In the genomic region with DNA sequence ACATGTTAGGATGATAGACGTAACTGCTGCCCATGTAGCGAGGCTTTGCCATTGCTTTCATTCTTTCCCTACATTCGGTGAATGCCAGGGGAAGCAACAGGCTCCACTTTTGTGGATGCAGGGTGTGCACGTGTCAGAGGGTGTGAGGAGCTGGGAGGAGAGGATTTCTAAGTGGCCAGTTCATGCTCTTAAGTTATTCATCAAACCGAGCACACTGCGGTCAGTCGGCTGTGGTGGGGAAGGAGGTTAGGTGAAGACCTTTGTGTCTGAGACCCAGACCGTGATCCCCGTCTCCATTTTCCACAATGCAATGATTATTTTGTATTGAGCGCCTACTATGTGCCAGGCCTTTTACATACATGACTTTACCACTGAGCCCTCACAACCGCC, we compare ENCODE assay signal across 8 cellular contexts.
DNase-seq lines count a peak whose midpoint lies in the region; ATAC-seq and TF ChIP-seq lines count a peak whose summit lies in the region.

No MANE protein-coding gene starts in this region.

- H3K9me3 Mint-ChIP-seq in activated T-cell treated with anti-CD3 and anti-CD28 coated beads, Interleukin-2, amount 50 U/mL, for 24 hours, result no peaks in the 10 kb centered on the region
- H3K9me3 Mint-ChIP-seq in brain (peaks cover 0 to 3% (median 0%) of the 10 kb centered on the region in 5 experiments), type B pancreatic cell (no peaks in the 10 kb centered on the region)

- H3K4me3 ChIP-seq in liver (ENCODE audit: low read depth in 1 of 3, low read length in 3 of 3), result peak overlapping the region in 2 of 3 donors; percentile 33 to 94

- ATAC-seq in GM19328 (IDR thresholded peaks at IDR 0.05; ENCODE audit: unreplicated experiment), result no peak

- H3K27me3 ChIP-seq in liver (ENCODE audit: control insufficient read depth in 4 of 4, insufficient read depth in 4 of 4, low read length in 3 of 4), result no peaks in the 10 kb centered on the region

- TF ChIP-seq RAD21 in liver (IDR thresholded peaks at IDR 0.05), result no peak

- H3K4me3 Mint-ChIP-seq in activated T-cell treated with anti-CD3 and anti-CD28 coated beads, Interleukin-2, amount 50 U/mL, for 24 hours, result peak overlapping the region; percentile 58
- H3K4me3 Mint-ChIP-seq in brain (peak overlapping the region; percentile 82 to 95 (median 88)), type B pancreatic cell (peak overlapping the region; percentile 92)

- peak overlapping the region in 1 of 2 donors; percentile 6 for H3K9ac ChIP-seq in liver (ENCODE audit: low read depth in 1 of 2, low read length in 2 of 2)

- peaks cover 19% of the 10 kb centered on the region for H3K4me1 Mint-ChIP-seq in activated T-cell treated with anti-CD3 and anti-CD28 coated beads, Interleukin-2, amount 50 U/mL, for 24 hours (ENCODE audit: low read depth)
- H3K4me1 Mint-ChIP-seq in brain, result peaks cover 8% of the 10 kb centered on the region
- peaks cover 29% of the 10 kb centered on the region for H3K4me1 Mint-ChIP-seq in type B pancreatic cell (ENCODE audit: unreplicated experiment)

- 20% methylated on average over 11 of the region's 11 CpGs for WGBS in liver

- TF ChIP-seq CTCF in brain (conservative IDR thresholded peaks at IDR 0.05) (no peak), liver (IDR thresholded peaks at IDR 0.05; ENCODE audit: low read depth, low read length, missing input control) (no peak), type B pancreatic cell (conservative IDR thresholded peaks at IDR 0.05) (no peak)

- no peaks in the 10 kb centered on the region for H3K9me3 ChIP-seq in liver (ENCODE audit: control insufficient read depth in 4 of 4, low read length in 3 of 4)

- peaks cover 50% of the 10 kb centered on the region for H3K27me3 Mint-ChIP-seq in activated T-cell treated with anti-CD3 and anti-CD28 coated beads, Interleukin-2, amount 50 U/mL, for 24 hours
- H3K27me3 Mint-ChIP-seq in brain, result peaks cover 38% of the 10 kb centered on the region
- peaks cover 20% of the 10 kb centered on the region for H3K27me3 Mint-ChIP-seq in type B pancreatic cell

- no peaks in the 10 kb centered on the region for H3K36me3 ChIP-seq in liver (ENCODE audit: control insufficient read depth in 4 of 4, insufficient read depth in 3 of 4, low read depth in 1 of 4, low read length in 3 of 4)

- peaks cover 3% of the 10 kb centered on the region for H3K36me3 Mint-ChIP-seq in activated T-cell treated with anti-CD3 and anti-CD28 coated beads, Interleukin-2, amount 50 U/mL, for 24 hours (ENCODE audit: low read depth)
- H3K36me3 Mint-ChIP-seq in brain, result peaks cover 5% of the 10 kb centered on the region
- H3K36me3 Mint-ChIP-seq in type B pancreatic cell, result peaks cover 2% of the 10 kb centered on the region

- DNase-seq in activated T-cell treated with anti-CD3 and anti-CD28 coated beads, Interleukin-2, amount 50 U/mL, for 24 hours, result no peak
- no peak for DNase-seq in activated T-cell treated with anti-CD3 and anti-CD28 coated beads, Interleukin-2, amount 50 U/mL, for 1 hour
- DNase-seq in type B pancreatic cell (ENCODE audit: extremely low spot score, unreplicated experiment) (no peak), DMS79 treated with DMSO at 0.1 percent for 48 hours (lab: John Stamatoyannopoulos, UW) (no peak), DMS153 (lab: John Stamatoyannopoulos, UW) (no peak)

- peak overlapping the region in 1 of 2 donors; percentile 64 for H3K27ac ChIP-seq in liver (ENCODE audit: low read depth in 1 of 2, low read length in 2 of 2)

- H3K4me1 ChIP-seq in liver (ENCODE audit: control insufficient read depth in 4 of 4, insufficient read depth in 4 of 4, low read length in 3 of 4), result peaks cover 0 to 33% (median 25%) of the 10 kb centered on the region in 4 donors

- H3K27ac Mint-ChIP-seq in activated T-cell treated with anti-CD3 and anti-CD28 coated beads, Interleukin-2, amount 50 U/mL, for 24 hours, result no peak overlapping the region
- peak overlapping the region; percentile 70 to 97 (median 92) for H3K27ac Mint-ChIP-seq in brain
- H3K27ac Mint-ChIP-seq in type B pancreatic cell, result peak overlapping the region; percentile 87

TF ChIP-seq in liver, 16 proteins besides CTCF, POLR2A, EP300 and RAD21:
- TF ChIP-seq SP1 (IDR thresholded peaks at IDR 0.05) (peak; percentile 41), RXRA (IDR thresholded peaks at IDR 0.05) (peak; percentile 22 to 44), TAF1 (conservative IDR thresholded peaks at IDR 0.05) (no peak), HNF4A (conservative IDR thresholded peaks at IDR 0.05) (peak in 1 of 2 donors; percentile 16)
